Comparison of ENCODE assay signal across 1 cellular context in genomic region chr20:324177-325042, GRCh38.
TF ChIP-seq lines count a peak whose summit lies in the region.

No MANE protein-coding gene starts in this region.

TF ChIP-seq in HepG2, 621 proteins besides CTCF, POLR2A, EP300 and RAD21 (continued from another document and continues in another):
- TF ChIP-seq SMAD1 (CRISPR knock-in tag; IDR thresholded peaks at IDR 0.05; ENCODE audit: borderline replicate concordance, low read depth) (peak; percentile 87; the same call in 1 of the 2 replicates), GFI1 (CRISPR knock-in tag; IDR thresholded peaks at IDR 0.05; ENCODE audit: borderline replicate concordance) (peak; percentile 79; the same call in 1 of the 2 replicates), ZC3H4 (CRISPR knock-in tag; IDR thresholded peaks at IDR 0.05; ENCODE audit: borderline replicate concordance) (peak; percentile 89; the same call in 1 of the 2 replicates), HIC2 (CRISPR knock-in tag; IDR thresholded peaks at IDR 0.05; ENCODE audit: low read depth) (peak; percentile 95; the same call in 1 of the 2 replicates), ZNF383 (CRISPR knock-in tag; IDR thresholded peaks at IDR 0.05; ENCODE audit: borderline replicate concordance) (peak; percentile 88; the same call in 1 of the 2 replicates), FOSL2 (CRISPR knock-in tag; IDR thresholded peaks at IDR 0.05) (peak; percentile 69), GLMP (CRISPR knock-in tag; IDR thresholded peaks at IDR 0.05; ENCODE audit: borderline replicate concordance) (0 out of 2 replicates have a peak, but pooled peaks have one; percentile 44), TFE3 (CRISPR knock-in tag; IDR thresholded peaks at IDR 0.05) (peak; percentile 95), ZNF501 (CRISPR knock-in tag; IDR thresholded peaks at IDR 0.05) (peak; percentile 95), MAZ (IDR thresholded peaks at IDR 0.05; ENCODE audit: borderline replicate concordance, low read depth, low read length) (peak; percentile 92), MAZ (CRISPR knock-in tag; IDR thresholded peaks at IDR 0.05; ENCODE audit: low read depth) (peak; percentile 100), POLR2AphosphoS2 (IDR thresholded peaks at IDR 0.05; ENCODE audit: low read depth, low read length) (0 out of 2 replicates have a peak, but pooled peaks have one; percentile 58), ZNF430 (CRISPR knock-in tag; IDR thresholded peaks at IDR 0.05) (peak; percentile 98), ZC3H13 (CRISPR knock-in tag; IDR thresholded peaks at IDR 0.05) (peak; percentile 100), NFE2L1 (CRISPR knock-in tag; IDR thresholded peaks at IDR 0.05; ENCODE audit: borderline replicate concordance) (peak; percentile 77; the same call in 1 of the 2 replicates), ZNF678 (CRISPR knock-in tag; IDR thresholded peaks at IDR 0.05) (peak; percentile 98), SNAPC4 (CRISPR knock-in tag; IDR thresholded peaks at IDR 0.05) (no peak; the same call in none of the 2 replicates), ZNF781 (CRISPR knock-in tag; IDR thresholded peaks at IDR 0.05; ENCODE audit: borderline replicate concordance, not compliant biosample characterization) (no peak), ZNF639 (CRISPR knock-in tag; conservative IDR thresholded peaks at IDR 0.05) (peak; percentile 90), ZNF431 (CRISPR knock-in tag; IDR thresholded peaks at IDR 0.05; ENCODE audit: borderline replicate concordance, low read depth) (peak; percentile 94), NR2F2 (IDR thresholded peaks at IDR 0.05; ENCODE audit: borderline replicate concordance, low read depth) (peak; percentile 69; the same call in 1 of the 2 replicates), TBX3 (IDR thresholded peaks at IDR 0.05; ENCODE audit: borderline replicate concordance) (peak; percentile 80), PAX8 (CRISPR knock-in tag; IDR thresholded peaks at IDR 0.05; ENCODE audit: borderline replicate concordance) (peak; percentile 93; the same call in 1 of the 2 replicates), ZNF709 (CRISPR knock-in tag; IDR thresholded peaks at IDR 0.05) (peak; percentile 95; the same call in 1 of the 2 replicates), NFYC (CRISPR knock-in tag; IDR thresholded peaks at IDR 0.05) (peak; percentile 63; the same call in 1 of the 2 replicates), MEIS2 (CRISPR knock-in tag; IDR thresholded peaks at IDR 0.05) (peak; percentile 98), ZNF768 (CRISPR knock-in tag; IDR thresholded peaks at IDR 0.05) (peak; percentile 80; the same call in 1 of the 2 replicates), TEAD3 (CRISPR knock-in tag; optimal IDR thresholded peaks at IDR 0.05; ENCODE audit: borderline replicate concordance) (peak; percentile 87), PITX1 (CRISPR knock-in tag; IDR thresholded peaks at IDR 0.05) (peak; percentile 84), ZNF83 (CRISPR knock-in tag; IDR thresholded peaks at IDR 0.05; ENCODE audit: borderline replicate concordance) (peak; percentile 97), NFIB (CRISPR knock-in tag; IDR thresholded peaks at IDR 0.05; ENCODE audit: borderline replicate concordance) (no peak), ELF3 (CRISPR knock-in tag; IDR thresholded peaks at IDR 0.05) (peak; percentile 87), TBL1XR1 (IDR thresholded peaks at IDR 0.05; ENCODE audit: borderline replicate concordance, low read length, partially characterized antibody) (peak; percentile 66), SOX5 (CRISPR knock-in tag; IDR thresholded peaks at IDR 0.05; ENCODE audit: borderline replicate concordance) (peak; percentile 86), CHD4 (IDR thresholded peaks at IDR 0.05; ENCODE audit: borderline replicate concordance, low read length) (peak; percentile 85), CREB3 (CRISPR knock-in tag; IDR thresholded peaks at IDR 0.05) (peak; percentile 97), WIZ (CRISPR knock-in tag; IDR thresholded peaks at IDR 0.05) (peak; percentile 95; the same call in 1 of the 2 replicates), JUNB (CRISPR knock-in tag; IDR thresholded peaks at IDR 0.05; ENCODE audit: borderline replicate concordance) (no peak; the same call in 1 of the 2 replicates), TIGD3 (CRISPR knock-in tag; IDR thresholded peaks at IDR 0.05; ENCODE audit: borderline replicate concordance) (peak; percentile 62; the same call in 1 of the 2 replicates), CEBPG (CRISPR knock-in tag; IDR thresholded peaks at IDR 0.05) (peak; percentile 71), ZNF343 (CRISPR knock-in tag; IDR thresholded peaks at IDR 0.05) (peak; percentile 100), PBX3 (CRISPR knock-in tag; IDR thresholded peaks at IDR 0.05; ENCODE audit: borderline replicate concordance) (peak; percentile 65; the same call in 1 of the 2 replicates), XRCC5 (optimal IDR thresholded peaks at IDR 0.05; ENCODE audit: low read length) (peak; percentile 95), KLF16 (CRISPR knock-in tag; IDR thresholded peaks at IDR 0.05) (peak; percentile 79 to 99; a peak in 3 of 4 replicates), ZNF232 (CRISPR knock-in tag; IDR thresholded peaks at IDR 0.05; ENCODE audit: borderline replicate concordance) (peak; percentile 96), ZNF704 (CRISPR knock-in tag; IDR thresholded peaks at IDR 0.05; ENCODE audit: borderline replicate concordance) (peak; percentile 71; the same call in 1 of the 2 replicates), ZNF850 (CRISPR knock-in tag; conservative IDR thresholded peaks at IDR 0.05) (no peak; the same call in 1 of the 2 replicates), ZNF225 (CRISPR knock-in tag; IDR thresholded peaks at IDR 0.05) (peak; percentile 74), ZNF576 (CRISPR knock-in tag; IDR thresholded peaks at IDR 0.05) (no peak; the same call in 1 of the 2 replicates), GZF1 (CRISPR knock-in tag; IDR thresholded peaks at IDR 0.05) (0 out of 2 replicates have a peak, but pooled peaks have one; percentile 25), ZNF891 (CRISPR knock-in tag; IDR thresholded peaks at IDR 0.05) (peak; percentile 99)
